In the genomic region with DNA sequence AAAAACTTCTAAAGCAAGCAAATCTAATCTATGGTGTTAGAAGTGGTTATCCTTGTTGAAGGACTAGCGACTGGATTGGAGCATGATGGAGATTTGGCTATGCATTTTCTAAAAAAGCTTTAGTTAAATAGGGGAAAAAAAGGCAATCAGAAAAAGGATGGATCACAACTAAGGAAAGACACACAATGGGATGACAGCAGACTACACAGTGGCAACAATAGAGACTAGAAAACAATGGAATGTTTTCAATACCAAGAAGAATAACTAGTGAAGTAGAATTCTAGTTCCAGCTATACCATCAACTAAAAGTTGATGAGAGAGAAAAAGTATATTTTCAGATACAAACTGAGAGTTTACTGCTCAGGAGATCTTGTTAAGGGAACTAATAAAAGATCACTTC, we compare ENCODE assay signal across 1 cellular context.
A peak's percentile ranks its signal among the peaks of the same experiment; 100 is the strongest.
TF ChIP-seq lines count a peak whose summit lies in the region.

No MANE protein-coding gene starts in this region.

TF ChIP-seq in K562, 482 proteins besides CTCF, POLR2A, EP300 and RAD21 (continued from another document):
- TF ChIP-seq, protein P1, sequence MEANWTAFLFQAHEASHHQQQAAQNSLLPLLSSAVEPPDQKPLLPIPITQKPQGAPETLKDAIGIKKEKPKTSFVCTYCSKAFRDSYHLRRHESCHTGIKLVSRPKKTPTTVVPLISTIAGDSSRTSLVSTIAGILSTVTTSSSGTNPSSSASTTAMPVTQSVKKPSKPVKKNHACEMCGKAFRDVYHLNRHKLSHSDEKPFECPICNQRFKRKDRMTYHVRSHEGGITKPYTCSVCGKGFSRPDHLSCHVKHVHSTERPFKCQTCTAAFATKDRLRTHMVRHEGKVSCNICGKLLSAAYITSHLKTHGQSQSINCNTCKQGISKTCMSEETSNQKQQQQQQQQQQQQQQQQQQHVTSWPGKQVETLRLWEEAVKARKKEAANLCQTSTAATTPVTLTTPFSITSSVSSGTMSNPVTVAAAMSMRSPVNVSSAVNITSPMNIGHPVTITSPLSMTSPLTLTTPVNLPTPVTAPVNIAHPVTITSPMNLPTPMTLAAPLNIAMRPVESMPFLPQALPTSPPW (CRISPR knock-in tag; IDR thresholded peaks at IDR 0.05) = no peak
- TF ChIP-seq MXI1 (IDR thresholded peaks at IDR 0.05; ENCODE audit: low read depth, low read length) = no peak
- TF ChIP-seq, protein P2, sequence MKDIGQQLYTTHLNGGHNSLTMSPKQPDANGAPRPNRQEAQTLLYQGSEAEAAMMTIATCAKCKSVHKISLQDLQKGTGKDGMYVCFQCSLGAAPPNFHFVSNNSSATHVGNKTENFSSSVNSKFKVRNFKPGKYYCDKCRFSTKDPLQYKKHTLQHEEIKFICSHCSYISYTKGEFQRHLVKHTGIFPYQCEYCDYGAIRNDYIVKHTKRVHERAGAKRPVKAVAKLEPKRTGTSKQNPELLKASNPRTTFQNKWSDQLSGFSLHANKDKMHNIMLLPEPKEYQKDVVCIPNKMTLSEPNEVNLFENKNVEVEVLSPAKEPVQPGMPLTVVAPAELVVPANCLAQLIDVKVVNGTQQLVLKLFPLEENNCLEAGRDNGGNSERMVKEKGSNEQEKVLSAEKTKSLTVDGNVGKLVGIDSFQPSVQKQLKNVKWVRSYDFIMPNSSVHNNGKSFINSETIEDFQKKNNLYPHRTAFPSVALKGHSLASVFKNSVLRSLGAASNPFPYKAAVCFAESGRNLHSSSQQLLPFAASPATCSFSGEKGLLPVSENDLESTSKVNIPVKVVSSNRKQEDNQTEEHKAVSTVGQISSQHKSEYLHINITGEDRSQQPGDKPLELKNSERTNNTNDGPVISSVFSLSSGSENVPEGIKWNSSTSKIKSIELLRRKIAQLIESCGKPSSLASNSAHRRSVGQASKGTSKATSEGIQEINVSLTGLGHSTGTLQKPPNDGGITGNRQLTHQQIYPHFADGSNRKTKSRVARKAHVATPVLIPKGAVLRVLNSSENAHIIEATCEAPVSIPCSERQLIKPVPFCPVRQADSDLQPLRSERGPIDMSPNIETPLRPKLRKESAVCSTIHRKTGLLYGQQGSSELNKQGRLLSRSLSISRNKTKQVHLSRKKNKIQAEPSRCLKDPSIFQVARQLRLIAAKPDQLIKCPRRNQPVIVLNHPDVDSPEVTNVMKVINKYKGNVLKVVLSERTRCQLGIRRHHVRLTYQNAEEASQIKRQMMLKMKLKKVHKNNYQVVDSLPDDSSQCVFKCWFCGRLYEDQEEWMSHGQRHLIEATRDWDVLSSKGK (CRISPR knock-in tag; IDR thresholded peaks at IDR 0.05) = no peak
- TF ChIP-seq NEUROD1 (IDR thresholded peaks at IDR 0.05; ENCODE audit: borderline replicate concordance, low read depth, low read length, partially characterized antibody) = no peak
- TF ChIP-seq, protein P3, sequence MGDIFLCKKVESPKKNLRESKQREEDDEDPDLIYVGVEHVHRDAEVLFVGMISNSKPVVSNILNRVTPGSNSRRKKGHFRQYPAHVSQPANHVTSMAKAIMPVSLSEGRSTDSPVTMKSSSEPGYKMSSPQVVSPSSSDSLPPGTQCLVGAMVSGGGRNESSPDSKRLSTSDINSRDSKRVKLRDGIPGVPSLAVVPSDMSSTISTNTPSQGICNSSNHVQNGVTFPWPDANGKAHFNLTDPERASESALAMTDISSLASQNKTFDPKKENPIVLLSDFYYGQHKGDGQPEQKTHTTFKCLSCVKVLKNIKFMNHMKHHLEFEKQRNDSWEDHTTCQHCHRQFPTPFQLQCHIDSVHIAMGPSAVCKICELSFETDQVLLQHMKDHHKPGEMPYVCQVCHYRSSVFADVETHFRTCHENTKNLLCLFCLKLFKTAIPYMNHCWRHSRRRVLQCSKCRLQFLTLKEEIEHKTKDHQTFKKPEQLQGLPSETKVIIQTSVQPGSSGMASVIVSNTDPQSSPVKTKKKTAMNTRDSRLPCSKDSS (IDR thresholded peaks at IDR 0.05; ENCODE audit: low read depth, partially characterized antibody) = peak; percentile 73
- TF ChIP-seq ZNF184 (CRISPR knock-in tag; IDR thresholded peaks at IDR 0.05) = no peak
- TF ChIP-seq TRIM28 (IDR thresholded peaks at IDR 0.05) = peak; percentile 86
- peak in 1 of 2 experiments; percentile 13; a peak in 1 of 4 replicates for TF ChIP-seq TRIM24 (IDR thresholded peaks at IDR 0.05)
